1 cellular context compared by ENCODE assay signal in genomic region chr9:6351757-6352156, GRCh38.
TF ChIP-seq lines count a peak whose summit lies in the region.

No MANE protein-coding gene starts in this region.

TF ChIP-seq in H1, 55 proteins besides CTCF, POLR2A, EP300 and RAD21 (continued from another document):
- TF ChIP-seq RXRA (IDR thresholded peaks at IDR 0.05; ENCODE audit: insufficient read depth, low read depth, low read length) (no peak), CHD1 (IDR thresholded peaks at IDR 0.05; ENCODE audit: low read depth, low read length) (no peak), EZH2 (IDR thresholded peaks at IDR 0.05; ENCODE audit: low read depth, low read length, severe bottlenecking) (no peak), YY1 (IDR thresholded peaks at IDR 0.05; ENCODE audit: low read depth, low read length) (no peak), CHD7 (IDR thresholded peaks at IDR 0.05; ENCODE audit: insufficient replicate concordance, low read length) (no peak), TCF12 (IDR thresholded peaks at IDR 0.05; ENCODE audit: low read depth, low read length) (no peak), SP2 (IDR thresholded peaks at IDR 0.05; ENCODE audit: low read length) (no peak), KDM1A (IDR thresholded peaks at IDR 0.05; ENCODE audit: borderline replicate concordance, low read length) (no peak), HDAC2 (IDR thresholded peaks at IDR 0.05; ENCODE audit: borderline replicate concordance in 1 of 2, low read depth in 2 of 2, low read length in 2 of 2) (no peak), E2F6 (IDR thresholded peaks at IDR 0.05) (no peak)
TF ChIP-seq in H1: peak in this region for 0.
